In genomic region chr22:44625981-44626687, GRCh38 we compare ENCODE assay signal across 8 cellular contexts.
A peak's percentile ranks its signal among the peaks of the same experiment; 100 is the strongest.
DNase-seq lines count a peak whose midpoint lies in the region; ATAC-seq and TF ChIP-seq lines count a peak whose summit lies in the region.

No MANE protein-coding gene starts in this region.

- TF ChIP-seq CTCF in coronary artery (IDR thresholded peaks at IDR 0.05) (peak; percentile 98), right lobe of liver (IDR thresholded peaks at IDR 0.05) (peak; percentile 96 to 99 (median 97))

- ATAC-seq in right lobe of liver (peak; percentile 80 to 96 (median 90)), GM21447 (IDR thresholded peaks at IDR 0.05; ENCODE audit: unreplicated experiment) (no peak)

- 2% methylated on average over 14 of the region's 16 CpGs for WGBS in right lobe of liver (ENCODE audit: insufficient coverage, low coverage, low lambda C conversion rate, missing lambda C conversion rate)

- no peaks in the 10 kb centered on the region for H3K27me3 ChIP-seq in right lobe of liver

- H3K27ac ChIP-seq in coronary artery, result no peak overlapping the region
- H3K27ac ChIP-seq in right lobe of liver, result no peak overlapping the region

- no peak for TF ChIP-seq POLR2A in right lobe of liver (IDR thresholded peaks at IDR 0.05)

- in situ Hi-C loops in ACHN (cut with HindIII; ENCODE audit: low pct_ligation_motif_present, low pct_unique_long_range_greater_than_20kb, low sequenced_read_pairs), result no loop called here

- no peaks in the 10 kb centered on the region for H3K9me3 ChIP-seq in right lobe of liver

- no peak overlapping the region for H3K4me3 ChIP-seq in coronary artery
- H3K4me3 ChIP-seq in right lobe of liver, result no peak overlapping the region

- intact Hi-C loops in right lobe of liver (cut with DNase I), result loop anchor here (5.0 to 10.0 kb wide), 3 partner anchors 541 to 634 kb away; no protein-coding TSS in a partner anchor

- DNase-seq in ACHN, result peak; percentile 53
- peak; percentile 76 for DNase-seq in GM19240 (ENCODE audit: insufficient read length, low spot score)
- peak; percentile 4 for DNase-seq in NCI-H524 treated with DMSO at 0.1 percent for 48 hours (lab: John Stamatoyannopoulos, UW)
- peak; percentile 70 to 72 for DNase-seq in activated CD4-positive, alpha-beta T cell treated with anti-CD3 and anti-CD28 coated beads, Interleukin-2, amount 50 U/mL, for 4 hours
- no peak for DNase-seq in coronary artery (ENCODE audit: low spot score)
- DNase-seq in right lobe of liver, result peak; percentile 69 to 78 (median 70)
- DNase-seq in stimulated activated CD4-positive, alpha-beta T cell treated with anti-CD3 and anti-CD28 coated beads, TNF-alpha, amount 100 ng/mL, for 4 hours (ENCODE audit: low read depth in 3 of 3), result peak; percentile 54 to 68 (median 60)

- no peaks in the 10 kb centered on the region for H3K36me3 ChIP-seq in right lobe of liver

- no peaks in the 10 kb centered on the region for H3K4me1 ChIP-seq in right lobe of liver
